In the genomic region with DNA sequence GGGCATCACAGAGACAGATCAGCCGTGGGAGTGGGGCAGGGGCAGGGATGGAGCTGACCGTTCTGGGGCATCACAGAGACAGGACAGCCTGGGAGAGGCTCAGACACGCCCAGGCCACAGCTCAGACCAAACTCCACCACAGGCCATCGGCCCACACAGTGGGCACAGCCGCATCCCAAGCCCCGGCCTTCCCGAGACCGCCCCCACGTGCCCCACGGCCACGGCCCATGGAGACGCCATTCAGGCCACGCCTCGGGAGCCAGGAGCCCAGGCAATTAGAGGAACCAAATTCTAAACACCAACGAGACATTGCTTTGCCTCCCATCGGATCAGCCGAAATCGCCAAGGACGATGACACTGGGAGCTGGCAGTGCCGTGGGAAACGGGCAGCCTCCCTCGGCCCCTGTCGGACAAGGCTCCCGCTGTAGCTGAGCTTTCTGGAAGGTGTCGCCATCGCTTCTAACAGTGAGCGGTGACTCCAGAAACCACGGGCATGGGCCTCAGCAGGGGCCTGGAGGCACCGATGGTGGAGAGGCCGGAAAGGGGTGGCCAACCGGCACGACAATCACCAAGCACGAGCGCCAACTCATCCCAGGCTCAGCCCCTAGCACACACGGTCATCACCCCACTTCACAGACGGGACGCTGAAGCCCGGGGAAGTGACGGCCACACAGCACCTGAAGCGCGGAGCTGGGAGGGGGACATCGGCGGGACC, we compare ENCODE assay signal across 12 cellular contexts. TPM values are rescaled to one million over a fixed set of nuclear protein-coding genes. Genes with fewer than 3 reads are reported as not detected.
A peak's percentile ranks its signal among the peaks of the same experiment; 100 is the strongest.
DNase-seq lines count a peak whose midpoint lies in the region; ATAC-seq and TF ChIP-seq lines count a peak whose summit lies in the region.
"Had no signal": no experiment of that assay in that cellular context is flagged by ENCODE, and none has a peak within 500 bp of the region (broad histone marks: within the 10 kb centered on the region; RNA-seq: fewer than 3 reads in every experiment).

No MANE protein-coding gene starts in this region.

- POLR2A ChIA-PET in activated CD8-positive, alpha-beta T cell treated with anti-CD3 and anti-CD28 coated beads for 36 hours (lab: Charles Lee): interaction anchor here (0.7 to 0.8 kb wide), 2 partner anchors 60 to 141 kb away, joined by 3 read pairs; no protein-coding TSS in a partner anchor
- POLR2A ChIA-PET in activated CD8-positive, alpha-beta T cell treated with anti-CD3 and anti-CD28 coated beads, Interleukin-2, amount 10 ng/mL, durations not matched to agents 7 days and 5 days (lab: Charles Lee): interaction anchor here (0.6 to 0.9 kb wide), 2 partner anchors 10 to 1448 kb away, joined by 3 read pairs; partner anchors contain the start of gene AMH

- H3K9me3 Mint-ChIP-seq in activated CD8-positive, alpha-beta T cell treated with anti-CD3 and anti-CD28 coated beads for 36 hours: no peaks in the 10 kb centered on the region
- H3K9me3 Mint-ChIP-seq in activated CD8-positive, alpha-beta T cell treated with anti-CD3 and anti-CD28 coated beads, Interleukin-2, amount 10 ng/mL, durations not matched to agents 7 days and 5 days (ENCODE audit: insufficient read depth): no peaks in the 10 kb centered on the region
- H3K9me3 Mint-ChIP-seq in stimulated activated naive CD8-positive, alpha-beta T cell treated with anti-CD3 and anti-CD28 coated beads, Interleukin-15, amount 100 ng/mL, for 72 hours: no peaks in the 10 kb centered on the region

- H3K4me3 ChIP-seq in WERI-Rb-1 (ENCODE audit: low read depth, low read length) (no peak overlapping the region), gastroesophageal sphincter (peak overlapping the region; percentile 50 to 97), body of pancreas (no peak overlapping the region), left lung (no peak overlapping the region)

- H3K36me3 ChIP-seq in WERI-Rb-1 (peaks cover 37% of the 10 kb centered on the region), gastroesophageal sphincter (peaks cover 0 to 14% of the 10 kb centered on the region in 2 donors), body of pancreas (replicated peaks in 1 of 2; ENCODE audit: insufficient read depth in 1 of 2, low read depth in 2 of 2) (no peaks in the 10 kb centered on the region), left lung (peaks cover 0 to 18% of the 10 kb centered on the region in 2 donors)

- no peak for ATAC-seq in activated CD8-positive, alpha-beta T cell treated with anti-CD3 and anti-CD28 coated beads for 36 hours
- ATAC-seq in activated CD8-positive, alpha-beta T cell treated with anti-CD3 and anti-CD28 coated beads, Interleukin-2, amount 10 ng/mL, durations not matched to agents 7 days and 5 days: no peak
- ATAC-seq in gastroesophageal sphincter: no peak
- no peak for ATAC-seq in stimulated activated naive CD8-positive, alpha-beta T cell treated with anti-CD3 and anti-CD28 coated beads, Interleukin-15, amount 100 ng/mL, for 72 hours
- no peak for ATAC-seq in GM19395 (IDR thresholded peaks at IDR 0.05; ENCODE audit: unreplicated experiment)
- ATAC-seq in body of pancreas: no peak
- ATAC-seq in left lung: no peak

- CTCF ChIA-PET in activated CD8-positive, alpha-beta T cell treated with anti-CD3 and anti-CD28 coated beads for 36 hours (lab: Charles Lee): interaction anchor here (1.0 to 4.8 kb wide), 5 partner anchors 9 to 37 kb away, joined by 4 to 32 read pairs (median 4); no protein-coding TSS in a partner anchor
- CTCF ChIA-PET in activated CD8-positive, alpha-beta T cell treated with anti-CD3 and anti-CD28 coated beads, Interleukin-2, amount 10 ng/mL, durations not matched to agents 7 days and 5 days (lab: Charles Lee): interaction anchor here (1.1 to 1.7 kb wide), 4 partner anchors 10 to 112 kb away, joined by 3 to 10 read pairs (median 4); partner anchors contain the start of genes GIPC3 and MRPL54

- no peaks in the 10 kb centered on the region for H3K27me3 ChIP-seq in WERI-Rb-1 (ENCODE audit: insufficient read depth, low read depth, severe bottlenecking)
- H3K27me3 ChIP-seq in gastroesophageal sphincter: no peaks in the 10 kb centered on the region
- no peaks in the 10 kb centered on the region for H3K27me3 ChIP-seq in body of pancreas
- H3K27me3 ChIP-seq in left lung: no peaks in the 10 kb centered on the region

- peak overlapping the region; percentile 92 for H3K4me3 Mint-ChIP-seq in activated CD8-positive, alpha-beta T cell treated with anti-CD3 and anti-CD28 coated beads for 36 hours
- H3K4me3 Mint-ChIP-seq in activated CD8-positive, alpha-beta T cell treated with anti-CD3 and anti-CD28 coated beads, Interleukin-2, amount 10 ng/mL, durations not matched to agents 7 days and 5 days: no peak overlapping the region
- peak overlapping the region; percentile 68 to 72 for H3K4me3 Mint-ChIP-seq in stimulated activated naive CD8-positive, alpha-beta T cell treated with anti-CD3 and anti-CD28 coated beads, Interleukin-15, amount 100 ng/mL, for 72 hours

- DNase-seq in activated CD8-positive, alpha-beta T cell treated with anti-CD3 and anti-CD28 coated beads for 36 hours: no peak
- no peak for DNase-seq in activated CD8-positive, alpha-beta T cell treated with anti-CD3 and anti-CD28 coated beads, Interleukin-2, amount 10 ng/mL, durations not matched to agents 7 days and 5 days
- DNase-seq in WERI-Rb-1 (no peak), body of pancreas (no peak), left lung (no peak)
- DNase-seq in stimulated activated naive CD8-positive, alpha-beta T cell treated with anti-CD3 and anti-CD28 coated beads, Interleukin-15, amount 100 ng/mL, for 72 hours: no peak
- DNase-seq: activated gamma-delta T cell, NCI-H1694 had no signal

- H3K9me3 ChIP-seq in WERI-Rb-1 (ENCODE audit: severe bottlenecking) (no peaks in the 10 kb centered on the region), gastroesophageal sphincter (no peaks in the 10 kb centered on the region), body of pancreas (no peaks in the 10 kb centered on the region), left lung (no peaks in the 10 kb centered on the region)

- WGBS in gastroesophageal sphincter (ENCODE audit: low coverage in 1 of 2), 2 donors: no CpG with 5 or more reads among the region's 43 CpGs
- 89 to 92% methylated on average over 2 to 38 of the region's 43 CpGs for WGBS in body of pancreas, 2 donors

- no peak for TF ChIP-seq EP300 in gastroesophageal sphincter (IDR thresholded peaks at IDR 0.05)

- no peak for TF ChIP-seq POLR2A in gastroesophageal sphincter (IDR thresholded peaks at IDR 0.05)
- no peak for TF ChIP-seq POLR2A in body of pancreas (IDR thresholded peaks at IDR 0.05)

- H3K27ac ChIP-seq in WERI-Rb-1 (peak overlapping the region; percentile 58), gastroesophageal sphincter (peak overlapping the region; percentile 72 to 98 (median 92)), body of pancreas (no peak overlapping the region), left lung (no peak overlapping the region)

- H3K36me3 Mint-ChIP-seq in activated CD8-positive, alpha-beta T cell treated with anti-CD3 and anti-CD28 coated beads for 36 hours (ENCODE audit: low read depth): no peaks in the 10 kb centered on the region
- H3K36me3 Mint-ChIP-seq in activated CD8-positive, alpha-beta T cell treated with anti-CD3 and anti-CD28 coated beads, Interleukin-2, amount 10 ng/mL, durations not matched to agents 7 days and 5 days (ENCODE audit: low read depth): no peaks in the 10 kb centered on the region

- H3K27me3 Mint-ChIP-seq in activated CD8-positive, alpha-beta T cell treated with anti-CD3 and anti-CD28 coated beads for 36 hours: no peaks in the 10 kb centered on the region
- no peaks in the 10 kb centered on the region for H3K27me3 Mint-ChIP-seq in activated CD8-positive, alpha-beta T cell treated with anti-CD3 and anti-CD28 coated beads, Interleukin-2, amount 10 ng/mL, durations not matched to agents 7 days and 5 days (ENCODE audit: low read depth)
- no peaks in the 10 kb centered on the region for H3K27me3 Mint-ChIP-seq in stimulated activated naive CD8-positive, alpha-beta T cell treated with anti-CD3 and anti-CD28 coated beads, Interleukin-15, amount 100 ng/mL, for 72 hours

- H3K4me1 ChIP-seq in gastroesophageal sphincter: peaks cover 0 to 67% (median 25%) of the 10 kb centered on the region in 3 donors
- peaks cover 13% of the 10 kb centered on the region for H3K4me1 ChIP-seq in body of pancreas
- H3K4me1 ChIP-seq in left lung: peaks cover 0 to 21% of the 10 kb centered on the region in 2 donors

- TF ChIP-seq CTCF in activated CD8-positive, alpha-beta T cell treated with anti-CD3 and anti-CD28 coated beads for 36 hours (IDR thresholded peaks at IDR 0.05): no peak
- TF ChIP-seq CTCF in WERI-Rb-1 (IDR thresholded peaks at IDR 0.05; ENCODE audit: low read depth, low read length): no peak
- no peak for TF ChIP-seq CTCF in gastroesophageal sphincter (IDR thresholded peaks at IDR 0.05)
- TF ChIP-seq CTCF in body of pancreas (IDR thresholded peaks at IDR 0.05): no peak
- no peak for TF ChIP-seq CTCF in left lung (IDR thresholded peaks at IDR 0.05)

- no peak overlapping the region for H3K27ac Mint-ChIP-seq in activated CD8-positive, alpha-beta T cell treated with anti-CD3 and anti-CD28 coated beads for 36 hours
- H3K27ac Mint-ChIP-seq in activated CD8-positive, alpha-beta T cell treated with anti-CD3 and anti-CD28 coated beads, Interleukin-2, amount 10 ng/mL, durations not matched to agents 7 days and 5 days: no peak overlapping the region
- H3K27ac Mint-ChIP-seq in stimulated activated naive CD8-positive, alpha-beta T cell treated with anti-CD3 and anti-CD28 coated beads, Interleukin-15, amount 100 ng/mL, for 72 hours: peak overlapping the region in 1 of 2 donors; percentile 78

- H3K4me1 Mint-ChIP-seq in activated CD8-positive, alpha-beta T cell treated with anti-CD3 and anti-CD28 coated beads for 36 hours (ENCODE audit: low read depth): peaks cover 15% of the 10 kb centered on the region
- peaks cover 22% of the 10 kb centered on the region for H3K4me1 Mint-ChIP-seq in activated CD8-positive, alpha-beta T cell treated with anti-CD3 and anti-CD28 coated beads, Interleukin-2, amount 10 ng/mL, durations not matched to agents 7 days and 5 days (ENCODE audit: low read depth)
- H3K4me1 Mint-ChIP-seq in stimulated activated naive CD8-positive, alpha-beta T cell treated with anti-CD3 and anti-CD28 coated beads, Interleukin-15, amount 100 ng/mL, for 72 hours: peaks cover 56% of the 10 kb centered on the region

- intact Hi-C loops in activated CD8-positive, alpha-beta T cell treated with anti-CD3 and anti-CD28 coated beads for 36 hours (cut with micrococcal nuclease): no loop called here
- intact Hi-C loops in body of pancreas (cut with DNase I) (no loop called here), left lung (cut with DNase I) (no loop called here)

RNA-seq across cellular contexts. Expression of gene PIP5K1C, which starts 2.4 kb away (rescaled TPM):
- 10 to 100 TPM; 20.4 to 22.2 TPM for total RNA-seq in activated CD8-positive, alpha-beta T cell treated with anti-CD3 and anti-CD28 coated beads for 36 hours
- 10 to 100 TPM; 19.7 to 20.0 TPM for total RNA-seq in activated CD8-positive, alpha-beta T cell treated with anti-CD3 and anti-CD28 coated beads, Interleukin-2, amount 10 ng/mL, durations not matched to agents 7 days and 5 days
- total RNA-seq in gastroesophageal sphincter (100 to 1,000 TPM in 1 of 4 donors, 10 to 100 TPM in 3; 50.8 to 165 (median 61.5) TPM), body of pancreas (10 to 100 TPM; 16.6 to 30.7 TPM), left lung (10 to 100 TPM; 38.7 to 42.2 TPM)

RNA-seq across cellular contexts. Expression of gene TJP3, which starts 10.4 kb away (rescaled TPM):
- 1 to 10 TPM in 1 of 2 experiments, under 1 TPM in 1; 0.69 to 2.4 TPM for total RNA-seq in activated CD8-positive, alpha-beta T cell treated with anti-CD3 and anti-CD28 coated beads for 36 hours
- 1 to 10 TPM; 1.3 TPM for total RNA-seq in activated CD8-positive, alpha-beta T cell treated with anti-CD3 and anti-CD28 coated beads, Interleukin-2, amount 10 ng/mL, durations not matched to agents 7 days and 5 days
- 1 to 10 TPM in 1 of 4 donors, under 1 TPM in 1, not detected in 2; 0.78 to 3.6 TPM for total RNA-seq in gastroesophageal sphincter
- 10 to 100 TPM; 15.8 to 21.4 TPM for total RNA-seq in body of pancreas
- 10 to 100 TPM; 33.8 to 36.2 TPM for total RNA-seq in left lung
- total RNA-seq: HT1080, myocyte had no signal

Comparison
In these comparisons a context has a peak if more than half of its experiments do, and no peak if none do; other contexts are left out.
1. H3K27ac ChIP-seq: peak in WERI-Rb-1 (single experiment) and gastroesophageal sphincter (4 of 4); none in body of pancreas (0 of 4) and left lung (0 of 2).
2. H3K4me3 ChIP-seq: peak in gastroesophageal sphincter (2 of 2); none in WERI-Rb-1 (single experiment), body of pancreas (0 of 2) and left lung (0 of 2).